ENCODE assay signal across 21 cellular contexts in genomic region chr2:20427931-20428526, GRCh38.
"Had no signal": no experiment of that assay in that cellular context is flagged by ENCODE, and none has a peak within 500 bp of the region (broad histone marks: within the 10 kb centered on the region; RNA-seq: fewer than 3 reads in every experiment).

No MANE protein-coding gene starts in this region.

- H3K9me3 ChIP-seq: adrenal gland, lower lobe of right lung, mucosa of descending colon, neutrophil, pancreas, sigmoid colon, thoracic aorta had no signal

- H3K27ac ChIP-seq: hepatocyte, neutrophil, pancreas, sigmoid colon, thoracic aorta had no signal

- H3K27me3 ChIP-seq: adrenal gland, foreskin keratinocyte, hepatocyte, neutrophil, pancreas, sigmoid colon had no signal

- DNase-seq: activated CD4-positive, alpha-beta T cell treated with anti-CD3 and anti-CD28 coated beads for 1 hour; activated CD4-positive, alpha-beta T cell treated with anti-CD3 and anti-CD28 coated beads, Interleukin-2, amount 50 U/mL, for 48 hours; activated gamma-delta T cell; activated T-cell treated with anti-CD3 and anti-CD28 coated beads, Interleukin-2, amount 50 U/mL, for 24 hours; cerebellar nuclear complex; dermis blood vessel endothelial cell; effector memory CD4-positive, alpha-beta T cell; foreskin keratinocyte; left cardiac atrium; lower lobe of right lung; mucosa of descending colon; naive thymus-derived CD8-positive, alpha-beta T cell; sigmoid colon; stimulated activated CD4-positive, alpha-beta T cell treated with anti-CD3 and anti-CD28 coated beads, Interleukin-4, amount 100 ng/mL, for 24 hours; stimulated activated naive B cell treated with anti-CD40 and anti-IgM and Interleukin-4, amounts not matched to agents 10 μg/mL and 1 μg/mL and 100 μg/mL, for 72 hours had no signal

- H2AFZ ChIP-seq: hepatocyte had no signal

- H3K4me3 ChIP-seq: adrenal gland, hepatocyte, lower lobe of right lung, mucosa of descending colon, pancreas, sigmoid colon, thoracic aorta had no signal

- H3K4me2 ChIP-seq: hepatocyte had no signal

- ATAC-seq: activated naive CD4-positive, alpha-beta T cell treated with anti-CD3 and anti-CD28 coated beads, Interleukin-2, amount 50 U/mL, for 72 hours; foreskin keratinocyte; left cardiac atrium; lower lobe of right lung; mucosa of descending colon; naive thymus-derived CD8-positive, alpha-beta T cell; pancreas; stimulated activated naive B cell treated with anti-CD40 and anti-IgM and Interleukin-4, amounts not matched to agents 10 μg/mL and 1 μg/mL and 100 μg/mL, for 72 hours had no signal

- H3K36me3 ChIP-seq: adrenal gland, lower lobe of right lung, neutrophil, pancreas, sigmoid colon, thoracic aorta had no signal
